20 cellular contexts compared by ENCODE assay signal in the genomic region with DNA sequence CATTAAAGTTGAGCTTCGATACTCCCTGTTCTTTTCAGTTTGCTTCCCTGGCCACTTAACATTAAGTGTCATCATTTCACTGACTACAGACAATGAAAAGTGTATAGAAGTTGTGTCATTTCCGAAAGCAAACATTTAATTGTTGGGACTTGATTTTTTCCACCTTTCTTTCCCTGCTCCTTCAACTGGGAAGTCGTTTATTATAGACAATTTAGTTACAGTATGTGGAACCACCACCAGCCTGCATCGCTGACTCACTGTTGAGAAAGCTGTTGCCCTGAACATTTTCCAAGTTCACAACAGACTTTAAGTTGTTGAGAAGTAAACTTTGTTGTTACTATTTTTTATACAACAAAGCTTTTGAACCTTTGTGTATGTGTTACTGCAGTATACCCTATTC.
"Had no signal": no experiment of that assay in that cellular context is flagged by ENCODE, and none has a peak within 500 bp of the region (broad histone marks: within the 10 kb centered on the region; RNA-seq: fewer than 3 reads in every experiment).

No MANE protein-coding gene starts in this region.

- DNase-seq: activated CD4-positive, alpha-beta T cell treated with anti-CD3 and anti-CD28 coated beads, Interleukin-2, amount 10 ng/mL, durations not matched to agents 7 days and 5 days; activated CD8-positive, alpha-beta T cell treated with anti-CD3 and anti-CD28 coated beads, Interleukin-2, amount 10 ng/mL, durations not matched to agents 7 days and 5 days; activated naive CD4-positive, alpha-beta T cell treated with Interleukin-2 at 50 U/mL for 16 hours; activated naive CD8-positive, alpha-beta T cell treated with anti-CD3 and anti-CD28 coated beads, Interleukin-2, amount 10 ng/mL, durations not matched to agents 7 days and 5 days; activated T-cell treated with anti-CD3 and anti-CD28 coated beads, Interleukin-2, amount 50 U/mL, for 24 hours; amygdala; cerebellar nuclear complex; cortex of kidney; effector CD4-positive, alpha-beta T cell; glutamatergic neuron; hippocampal formation; left lung; stimulated activated CD4-positive, alpha-beta T cell treated with anti-CD3 and anti-CD28 coated beads, Interleukin-12 subunit alpha, Interleukin-12 subunit beta, amount 100 ng/mL, for 4 hours; stimulated activated CD4-positive, alpha-beta T cell treated with anti-CD3 and anti-CD28 coated beads, Interleukin-1b, Interleukin-23, amount 100 ng/mL, for 48 hours; stimulated activated CD8-positive, alpha-beta memory T cell treated with anti-CD3 and anti-CD28 coated beads, Interleukin-4, amount 100 ng/mL, for 48 hours; stimulated activated naive CD4-positive, alpha-beta T cell treated with Interleukin-2 at 50 U/mL for 16 hours; T1000; thyroid gland had no signal

- H3K27me3 ChIP-seq: left lung, thyroid gland had no signal

- H3K36me3 ChIP-seq: left lung, thyroid gland had no signal

- ATAC-seq: activated CD4-positive, CD25-positive, alpha-beta regulatory T cell treated with anti-CD3 and anti-CD28 coated beads, Interleukin-2, amount 50 U/mL, for 24 hours; activated CD8-positive, alpha-beta T cell treated with anti-CD3 and anti-CD28 coated beads, Interleukin-2, amount 10 ng/mL, durations not matched to agents 7 days and 5 days; left lung had no signal

- H3K4me3 ChIP-seq: left lung, thyroid gland had no signal

- H3K27ac ChIP-seq: left lung, thyroid gland had no signal

- H3K9me3 ChIP-seq: thyroid gland had no signal

- FAIRE-seq: islet of Langerhans had no signal
